ENCODE assay signal across 21 cellular contexts in the genomic region with DNA sequence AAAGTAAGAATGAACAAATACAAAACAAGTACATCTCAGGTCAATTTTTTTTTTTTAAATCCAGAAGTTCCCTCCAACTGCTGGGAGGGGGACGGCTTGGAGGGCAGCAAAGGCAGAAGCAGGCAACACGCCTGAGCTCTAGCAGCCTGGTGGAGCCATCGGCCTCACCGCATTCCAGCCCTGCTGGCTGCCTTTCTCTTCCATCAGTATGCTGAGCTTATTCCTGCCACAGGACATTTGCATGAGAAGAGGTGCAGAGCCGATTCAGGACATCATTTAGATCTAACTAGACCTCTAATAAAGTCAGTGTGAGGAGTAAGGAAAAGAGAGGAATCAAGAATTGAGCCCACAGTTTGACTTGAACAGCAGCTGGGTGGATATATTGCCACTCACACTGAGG.
DNase-seq lines count a peak whose midpoint lies in the region; ATAC-seq, FAIRE-seq and TF ChIP-seq lines count a peak whose summit lies in the region.
"Had no signal": no experiment of that assay in that cellular context is flagged by ENCODE, and none has a peak within 500 bp of the region (broad histone marks: within the 10 kb centered on the region; RNA-seq: fewer than 3 reads in every experiment).

No MANE protein-coding gene starts in this region.

- H3K27me3 Mint-ChIP-seq in H9 (ENCODE audit: low read depth) (no peaks in the 10 kb centered on the region), neural progenitor cell (ENCODE audit: insufficient read depth, low read depth) (peaks cover 3% of the 10 kb centered on the region)

- CTCF ChIA-PET in H1 (lab: Charles Lee; ENCODE audit: partially characterized antibody): interaction anchor here (1.1 to 1.8 kb wide), 3 partner anchors 10 to 104 kb away, joined by 3 to 8 read pairs (median 5); no protein-coding TSS in a partner anchor
- CTCF ChIA-PET in RWPE1 (lab: Yijun Ruan, JAX): no interaction called here

- H3K36me3 ChIP-seq in H1 (ENCODE audit: control insufficient read depth in 2 of 4, insufficient read depth in 4 of 4, low read length in 3 of 4) (no peaks in the 10 kb centered on the region), iPS-20b (ENCODE audit: insufficient read depth, low read depth, low read length) (no peaks in the 10 kb centered on the region), neural progenitor cell (no peaks in the 10 kb centered on the region)
- H3K36me3 ChIP-seq: BE2C had no signal

- H4K91ac ChIP-seq in H9 (ENCODE audit: insufficient read length, low read depth, low read length): no peak overlapping the region
- no peak overlapping the region for H4K91ac ChIP-seq in H1 (replicated peaks; ENCODE audit: insufficient read length, low read length)

- H3K9me3 ChIP-seq in H9 (ENCODE audit: control insufficient read depth, low read depth, low read length): no peaks in the 10 kb centered on the region
- no peaks in the 10 kb centered on the region for H3K9me3 ChIP-seq in H1 (ENCODE audit: insufficient read depth in 2 of 2, low read depth in 1 of 2, low read length in 1 of 2)
- H3K9me3 ChIP-seq in iPS-20b (ENCODE audit: insufficient read depth, low read depth, low read length): no peaks in the 10 kb centered on the region
- no peaks in the 10 kb centered on the region for H3K9me3 ChIP-seq in neural progenitor cell (ENCODE audit: low read depth)
- H3K9me3 ChIP-seq: BE2C had no signal

- H3K4me1 Mint-ChIP-seq in H9 (peaks cover 54 to 57% of the 10 kb centered on the region in 2 experiments), neural progenitor cell (peaks cover 30% of the 10 kb centered on the region)

- H3K27me3 ChIP-seq in H9 (ENCODE audit: insufficient read depth, low read length): no peaks in the 10 kb centered on the region
- no peaks in the 10 kb centered on the region for H3K27me3 ChIP-seq in H1 (replicated peaks in 1 of 4; ENCODE audit: control insufficient read depth in 3 of 4, extremely low read depth in 1 of 4, insufficient read depth in 3 of 4, low read length in 3 of 4)
- H3K27me3 ChIP-seq in iPS-20b (ENCODE audit: insufficient read depth, low read length): no peaks in the 10 kb centered on the region
- no peaks in the 10 kb centered on the region for H3K27me3 ChIP-seq in neural progenitor cell
- H3K27me3 ChIP-seq: BE2C had no signal

- H4K5ac ChIP-seq in H9 (ENCODE audit: insufficient read length, low read depth, low read length) (no peak overlapping the region), H1 (ENCODE audit: insufficient read length, low read depth, low read length) (no peak overlapping the region)

- H3K4me3 Mint-ChIP-seq in H9: peak overlapping the region; percentile 8 to 10; a peak in 2 of 5 replicates
- no peak overlapping the region for H3K4me3 Mint-ChIP-seq in neural progenitor cell
- H3K4me3 Mint-ChIP-seq: HFFc6 had no signal

- H2AK5ac ChIP-seq in H9 (ENCODE audit: insufficient read length, low read length) (no peak overlapping the region), H1 (ENCODE audit: low read depth, low read length) (no peak overlapping the region)

- H2BK5ac ChIP-seq in H9 (ENCODE audit: insufficient read length, low read length) (no peak overlapping the region), H1 (ENCODE audit: low read depth, low read length) (peak overlapping the region; percentile 26; the same call in 1 of the 2 replicates)

- peak; percentile 82 for FAIRE-seq in H1 (lab: Jason Lieb, UNC)

- H3K23me2 ChIP-seq in H9 (ENCODE audit: insufficient read length, low read depth, low read length, poor library complexity, severe bottlenecking) (no peaks in the 10 kb centered on the region), H1 (ENCODE audit: low read depth, low read length) (no peaks in the 10 kb centered on the region)

- TF ChIP-seq POLR2A in H1 (IDR thresholded peaks at IDR 0.05; ENCODE audit: control extremely low read depth in 1 of 2, low read depth in 2 of 2, low read length in 2 of 2): no peak
- TF ChIP-seq POLR2A in GM18505 (IDR thresholded peaks at IDR 0.05; ENCODE audit: borderline replicate concordance, extremely low read depth, insufficient read depth, insufficient read length): no peak

- H2BK12ac ChIP-seq in H9 (ENCODE audit: insufficient read length, low read depth, low read length): no peak overlapping the region
- no peak overlapping the region for H2BK12ac ChIP-seq in H1 (ENCODE audit: low read depth, low read length)

- TF ChIP-seq CTCF in H9 (conservative IDR thresholded peaks at IDR 0.05) (no peak), H1 (IDR thresholded peaks at IDR 0.05; ENCODE audit: control extremely low read depth in 1 of 3, insufficient read depth in 1 of 3, low read depth in 1 of 3, low read length in 3 of 3) (peak in 2 of 3 experiments; percentile 5 to 13; a peak in 2 of 4 replicates), neural progenitor cell (IDR thresholded peaks at IDR 0.05) (no peak), RWPE1 (conservative IDR thresholded peaks at IDR 0.05; ENCODE audit: low read depth) (no peak)

- DNase-seq in H9 (peak; percentile 71), H1 (ENCODE audit: low read depth in 1 of 2, low spot score in 2 of 2) (peak in 1 of 2 experiments; percentile 49), neural progenitor cell (ENCODE audit: low spot score) (peak; percentile 45), NAMALWA (ENCODE audit: low spot score) (no peak), RWPE1 (ENCODE audit: low spot score) (no peak)
- DNase-seq in activated CD4-positive, alpha-beta T cell treated with anti-CD3 and anti-CD28 coated beads for 1 hour: no peak
- DNase-seq: BE2C; DMS79; GM23248; HFFc6; KG1; NCI-H1105 treated with DMSO at 0.1 percent for 48 hours; NCI-H2029 treated with DMSO at 0.1 percent for 48 hours; NCI-H226; NCI-H510A treated with DMSO at 0.1 percent for 48 hours; NCI-H774; NK-92 treated with Interleukin-12 subunit alpha and Interleukin-12 subunit beta, amount 100 ng/mL, for 24 hours had no signal

- H2BK15ac ChIP-seq in H9 (ENCODE audit: low read depth, low read length) (no peak overlapping the region), H1 (ENCODE audit: low read length) (no peak overlapping the region)

- no peak for ATAC-seq in GM18505 (IDR thresholded peaks at IDR 0.05; ENCODE audit: unreplicated experiment)
- ATAC-seq: Panc1, SK-N-SH treated with all-trans-retinoic acid at 6 μM for 48 hours had no signal

- peaks cover 34% of the 10 kb centered on the region for H3F3A ChIP-seq in neural progenitor cell (ENCODE audit: low read depth)

- no peaks in the 10 kb centered on the region for H4K20me1 ChIP-seq in H9 (ENCODE audit: control insufficient read depth, insufficient read depth, insufficient read length)
- no peaks in the 10 kb centered on the region for H4K20me1 ChIP-seq in H1 (replicated peaks in 1 of 2; ENCODE audit: control insufficient read depth in 1 of 2, insufficient read depth in 2 of 2, low read length in 2 of 2)
- peaks cover 57% of the 10 kb centered on the region for H4K20me1 ChIP-seq in neural progenitor cell (ENCODE audit: low read depth)

- H3K14ac ChIP-seq in H9 (ENCODE audit: insufficient read depth, low read length) (no peak overlapping the region), H1 (ENCODE audit: insufficient read length) (no peak overlapping the region)

- no peak overlapping the region for H2BK120ac ChIP-seq in H9 (ENCODE audit: low read depth, low read length, poor library complexity, severe bottlenecking)
- H2BK120ac ChIP-seq in H1 (replicated peaks; ENCODE audit: low read depth, low read length): no peak overlapping the region

- H3K36me3 Mint-ChIP-seq in H9 (ENCODE audit: insufficient read depth in 1 of 3, low read depth in 3 of 3) (no peaks in the 10 kb centered on the region), neural progenitor cell (peaks cover 16% of the 10 kb centered on the region)

- H2AFZ ChIP-seq in H9 (ENCODE audit: low read length) (no peak overlapping the region), H1 (ENCODE audit: low read length) (no peak overlapping the region), neural progenitor cell (replicated peaks) (no peak overlapping the region)
- H2AFZ ChIP-seq: GM23248 had no signal

- WGBS in H9 (ENCODE audit: extremely low coverage, insufficient read length, low lambda C conversion rate): no CpG with 5 or more reads among the region's 5 CpGs
- 11% methylated on average over 5 of the region's 5 CpGs; no CpG with 5 or more reads in 1 of the 2 experiments for WGBS in H1 (ENCODE audit: extremely low coverage in 1 of 2, insufficient coverage in 1 of 2, insufficient read length in 1 of 2, insufficient replicate concordance in 2 of 2, low coverage in 1 of 2, low lambda C conversion rate in 2 of 2, missing lambda C conversion rate in 1 of 2), 2 experiments

- H3K27ac ChIP-seq in H9 (ENCODE audit: insufficient read length, low read depth, low read length): no peak overlapping the region
- H3K27ac ChIP-seq in H1 (ENCODE audit: low read depth, low read length): 0 out of 2 replicates have a peak overlapping the region, but pooled peaks have one; percentile 13
- H3K27ac ChIP-seq in iPS-20b (ENCODE audit: low read length): peak overlapping the region; percentile 35
- no peak overlapping the region for H3K27ac ChIP-seq in neural progenitor cell
- H3K27ac ChIP-seq in RWPE1: no peak overlapping the region
- H3K27ac ChIP-seq: GM23248 had no signal

- POLR2A ChIA-PET in H1 (lab: Charles Lee; ENCODE audit: partially characterized antibody): interaction anchor here (1.0 to 1.6 kb wide), 3 partner anchors 10 to 22 kb away, joined by 3 to 5 read pairs (median 5); no protein-coding TSS in a partner anchor
- POLR2A ChIA-PET in RWPE1 (lab: Yijun Ruan, JAX; ENCODE audit: low non-redundant PET): no interaction called here

- H3K4me3 ChIP-seq in H1 (ENCODE audit: extremely low read depth in 1 of 4, insufficient read depth in 2 of 4, low read depth in 3 of 4, low read length in 4 of 4) (peak overlapping the region in 1 of 4 experiments; percentile 39; a peak in 1 of 8 replicates), iPS-20b (ENCODE audit: low read length) (peak overlapping the region; percentile 50; the same call in 1 of the 2 replicates), neural progenitor cell (no peak overlapping the region)
- H3K4me3 ChIP-seq: GM23248 had no signal

- no peak overlapping the region for H3K4ac ChIP-seq in H9 (ENCODE audit: low read depth, low read length)
- H3K4ac ChIP-seq in H1 (replicated peaks; ENCODE audit: insufficient read length, low read depth, low read length): no peak overlapping the region

- H3K9ac ChIP-seq in H9 (ENCODE audit: extremely low read depth, insufficient read length, low read length) (no peak overlapping the region), H1 (replicated peaks in 1 of 4; ENCODE audit: extremely low read depth in 1 of 4, low read depth in 3 of 4, low read length in 3 of 4) (no peak overlapping the region), iPS-20b (ENCODE audit: low read depth, low read length) (peak overlapping the region; percentile 37; the same call in 1 of the 2 replicates), neural progenitor cell (no peak overlapping the region)
- H3K9ac ChIP-seq: GM23248 had no signal

- TF ChIP-seq EP300 in H1 (IDR thresholded peaks at IDR 0.05; ENCODE audit: borderline replicate concordance in 1 of 2, low read depth in 2 of 2, low read length in 2 of 2): peak in 1 of 2 experiments; percentile 12; a peak in 1 of 3 replicates

- TF ChIP-seq RAD21 in H1 (IDR thresholded peaks at IDR 0.05 in 1 of 2, conservative IDR thresholded peaks at IDR 0.05 in 1 of 2; ENCODE audit: low read depth in 2 of 2, low read length in 2 of 2): peak; percentile 9 to 18; a peak in 1 of 4 replicates

- peak overlapping the region; percentile 15 for H3K4me2 ChIP-seq in H9 (ENCODE audit: insufficient read depth, insufficient read length, low read length)
- peak overlapping the region; percentile 4 to 47 for H3K4me2 ChIP-seq in H1 (ENCODE audit: insufficient read depth in 1 of 2, low read depth in 2 of 2, low read length in 2 of 2)
- no peak overlapping the region for H3K4me2 ChIP-seq in neural progenitor cell

- peak overlapping the region in 2 of 3 experiments; percentile 46 to 77; a peak in 4 of 7 replicates for H3K27ac Mint-ChIP-seq in H9
- H3K27ac Mint-ChIP-seq in neural progenitor cell: no peak overlapping the region

- H3K9me3 Mint-ChIP-seq in H9: no peaks in the 10 kb centered on the region
- no peaks in the 10 kb centered on the region for H3K9me3 Mint-ChIP-seq in neural progenitor cell
- H3K9me3 Mint-ChIP-seq: HFFc6 had no signal

- no peaks in the 10 kb centered on the region for H3K79me1 ChIP-seq in H9 (ENCODE audit: insufficient read depth, low read depth, low read length, poor library complexity, severe bottlenecking)
- no peaks in the 10 kb centered on the region; the same call in 1 of the 2 replicates for H3K79me1 ChIP-seq in H1 (ENCODE audit: low read depth, low read length)

- H3K4me1 ChIP-seq in H9 (ENCODE audit: insufficient read depth, low read length): peaks cover 3% of the 10 kb centered on the region; the same call in 1 of the 2 replicates
- peaks cover 4 to 15% (median 12%) of the 10 kb centered on the region in 4 experiments for H3K4me1 ChIP-seq in H1 (replicated peaks in 1 of 4; ENCODE audit: control insufficient read depth in 3 of 4, insufficient read depth in 4 of 4, low read length in 3 of 4)
- H3K4me1 ChIP-seq in iPS-20b (ENCODE audit: insufficient read depth, low read length): peaks cover 25% of the 10 kb centered on the region; the same call in 1 of the 2 replicates
- H3K4me1 ChIP-seq in neural progenitor cell: peaks cover 43% of the 10 kb centered on the region
- H3K4me1 ChIP-seq: BE2C had no signal

- H3T11ph ChIP-seq in H9 (ENCODE audit: low read length): no peak overlapping the region

- H3K79me2 ChIP-seq in H9 (ENCODE audit: insufficient read depth, low read length) (no peaks in the 10 kb centered on the region), H1 (ENCODE audit: control insufficient read depth in 1 of 2, insufficient read depth in 2 of 2, low read length in 2 of 2) (0 out of 4 replicates have a peak, but pooled peaks cover 0 to 4% of the 10 kb centered on the region in 2 experiments), neural progenitor cell (ENCODE audit: low read depth) (peaks cover 7% of the 10 kb centered on the region)

- H4K8ac ChIP-seq in H9 (replicated peaks; ENCODE audit: insufficient read length, low read depth, low read length): no peak overlapping the region
- H4K8ac ChIP-seq in H1 (ENCODE audit: extremely low read depth, insufficient read depth, low read length): no peak overlapping the region

- H3K18ac ChIP-seq in H9 (ENCODE audit: insufficient read length, low read depth, low read length): no peak overlapping the region
- H3K18ac ChIP-seq in H1 (ENCODE audit: extremely low read depth, low read length): no peak overlapping the region

- H2BK20ac ChIP-seq in H9 (ENCODE audit: low read depth, low read length, poor library complexity, severe bottlenecking) (no peak overlapping the region), H1 (ENCODE audit: low read length) (no peak overlapping the region)

- H3K23ac ChIP-seq in H9 (ENCODE audit: insufficient read length, low read depth, low read length) (no peak overlapping the region), H1 (ENCODE audit: insufficient read length) (no peak overlapping the region)

- H3K56ac ChIP-seq in H9 (ENCODE audit: insufficient read length, low read depth, low read length): no peak overlapping the region
- H3K56ac ChIP-seq in H1 (replicated peaks; ENCODE audit: insufficient read length, low read depth, low read length): no peak overlapping the region

Comparison
In these comparisons a context has a peak if more than half of its experiments do, and no peak if none do; other contexts are left out.
1. DNase-seq: peak in H9 (single experiment) and neural progenitor cell (single experiment); none in NAMALWA (single experiment), RWPE1 (single experiment) and activated CD4-positive, alpha-beta T cell treated with anti-CD3 and anti-CD28 coated beads for 1 hour (single experiment).
2. H3K27ac ChIP-seq: peak in H1 (single experiment) and iPS-20b (single experiment); none in H9 (single experiment), neural progenitor cell (single experiment) and RWPE1 (single experiment).
3. CTCF ChIP-seq: peak in H1 (2 of 3); none in H9 (single experiment), neural progenitor cell (single experiment) and RWPE1 (single experiment).